In genomic region chr3:150547045-150547753, GRCh38 we compare ENCODE assay signal across 8 cellular contexts. TPM values are rescaled to one million over a fixed set of nuclear protein-coding genes. Genes with fewer than 3 reads are reported as not detected.
DNase-seq lines count a peak whose midpoint lies in the region; ATAC-seq, FAIRE-seq and TF ChIP-seq lines count a peak whose summit lies in the region.

No MANE protein-coding gene starts in this region.

- peak overlapping the region; percentile 92 to 99 (median 99) for H3K27ac ChIP-seq in pancreas

- H3K27me3 ChIP-seq in pancreas: no peaks in the 10 kb centered on the region

- H3K4me3 ChIP-seq in pancreas: peak overlapping the region; percentile 43 to 89 (median 64)

- H3K9me3 ChIP-seq in pancreas: no peaks in the 10 kb centered on the region

- DNase-seq in NCI-H510A treated with DMSO at 0.1 percent for 48 hours (lab: John Stamatoyannopoulos, UW): peak; percentile 90
- no peak for DNase-seq in NCI-H510A (lab: John Stamatoyannopoulos, UW)
- peak; percentile 92 for DNase-seq in RKO (ENCODE audit: low spot score)
- no peak for DNase-seq in pancreas
- no peak for DNase-seq in stimulated activated CD4-positive, alpha-beta T cell treated with anti-CD3 and anti-CD28 coated beads, Interleukin-4, amount 100 ng/mL, for 24 hours

- ATAC-seq in pancreas (no peak), HG03175 (IDR thresholded peaks at IDR 0.05; ENCODE audit: unreplicated experiment) (no peak), HG03571 (IDR thresholded peaks at IDR 0.05; ENCODE audit: unreplicated experiment) (no peak)

- FAIRE-seq in endometrium (lab: Jason Lieb, UNC) (peak; percentile 29), pancreas (lab: Jason Lieb, UNC) (no peak)

- 9 to 11% methylated on average over 7 of the region's 7 CpGs for WGBS in pancreas, 2 donors

- peaks cover 0 to 19% (median 0%) of the 10 kb centered on the region in 3 donors for H3K36me3 ChIP-seq in pancreas

- peaks cover 23 to 31% (median 25%) of the 10 kb centered on the region in 3 donors for H3K4me1 ChIP-seq in pancreas

- TF ChIP-seq CTCF in pancreas (IDR thresholded peaks at IDR 0.05): no peak

- intact Hi-C loops in pancreas (cut with DNase I): no loop called here

RNA-seq across cellular contexts. Expression of gene EIF2A, which starts 0.6 kb away (rescaled TPM):
- total RNA-seq in pancreas: 10 to 100 TPM; 51.6 to 89.1 (median 63.9) TPM
- 10 to 100 TPM; 46.4 to 67.2 TPM for polyA plus RNA-seq in pancreas

RNA-seq across cellular contexts. Expression of gene SERP1, which starts 0.9 kb away (rescaled TPM):
- 100 to 1,000 TPM; 113 to 197 (median 156) TPM for total RNA-seq in pancreas
- polyA plus RNA-seq in pancreas: 10 to 100 TPM; 69.2 to 70.7 TPM

RNA-seq across cellular contexts. Expression of gene SELENOT, which starts 55.9 kb away (rescaled TPM):
- total RNA-seq in pancreas: 10 to 100 TPM; 29.0 to 56.9 (median 42.1) TPM
- polyA plus RNA-seq in pancreas: 10 to 100 TPM; 11.2 to 51.1 TPM

Comparison
In these comparisons a context has a peak if more than half of its experiments do, and no peak if none do; other contexts are left out.
1. DNase-seq: peak in NCI-H510A treated with DMSO at 0.1 percent for 48 hours (single experiment) and RKO (single experiment); none in NCI-H510A (single experiment), pancreas (0 of 6) and stimulated activated CD4-positive, alpha-beta T cell treated with anti-CD3 and anti-CD28 coated beads, Interleukin-4, amount 100 ng/mL, for 24 hours (single experiment).